In the genomic region with DNA sequence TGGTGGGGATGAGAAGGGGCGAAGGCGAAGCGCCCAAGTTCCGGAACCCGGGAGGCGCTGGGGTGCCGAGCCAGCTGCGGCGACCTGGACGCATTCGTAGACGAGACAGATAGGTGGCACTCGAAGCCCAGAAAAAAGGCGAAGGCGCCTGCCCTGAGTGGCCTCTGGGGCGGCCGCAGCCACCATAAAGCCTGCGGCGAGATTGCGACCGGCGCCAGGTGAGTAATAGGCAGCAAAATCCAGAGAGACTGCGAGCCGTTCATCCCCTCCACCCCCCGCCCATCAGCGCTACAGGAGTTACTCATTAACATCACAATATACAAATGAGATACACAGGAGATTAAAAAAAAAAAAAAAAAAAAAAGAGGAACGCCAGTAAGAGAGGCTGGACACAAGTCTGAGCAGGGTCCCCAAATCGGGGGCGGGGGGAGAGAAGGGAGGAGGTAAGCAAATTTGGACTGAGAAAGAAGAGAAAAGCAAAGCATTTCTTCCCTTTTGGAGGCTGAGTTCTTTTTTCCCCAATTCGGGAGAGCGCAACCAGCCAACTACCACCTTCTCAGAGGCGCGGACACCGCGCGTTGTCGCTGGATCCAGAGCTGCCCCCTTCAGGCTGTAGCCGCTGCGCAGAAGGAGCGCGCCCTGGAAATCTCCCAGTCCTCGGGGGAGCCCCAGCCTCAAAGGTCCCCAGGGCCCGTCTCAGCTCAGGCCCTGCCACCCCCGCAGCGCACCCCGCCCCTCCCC, we compare ENCODE assay signal across 8 cellular contexts. TPM values are rescaled to one million over a fixed set of nuclear protein-coding genes. Genes with fewer than 3 reads are reported as not detected.
DNase-seq lines count a peak whose midpoint lies in the region; ATAC-seq and TF ChIP-seq lines count a peak whose summit lies in the region.

No MANE protein-coding gene starts in this region.

- DNase-seq in H4 (ENCODE audit: low spot score): peak; percentile 84
- peak; percentile 38 for DNase-seq in NOMO-1 treated with DMSO at 0.1 percent for 48 hours (lab: John Stamatoyannopoulos, UW; ENCODE audit: unreplicated experiment)
- peak; percentile 90 for DNase-seq in ecto neural progenitor cell (ENCODE audit: low spot score)
- DNase-seq in lower lobe of right lung: peak; percentile 73
- peak; percentile 19 for DNase-seq in thoracic aorta (ENCODE audit: low spot score)
- DNase-seq in NCI-H446 treated with DMSO at 0.1 percent for 48 hours (lab: John Stamatoyannopoulos, UW): no peak

- 0 out of 2 replicates have a peak overlapping the region, but pooled peaks have one; percentile 11 for H3K4me3 ChIP-seq in BLaER1
- H3K4me3 ChIP-seq in lower lobe of right lung: peak overlapping the region; percentile 50
- peak overlapping the region; percentile 57 for H3K4me3 ChIP-seq in thoracic aorta

- H3K27ac ChIP-seq in BLaER1 (no peak overlapping the region), lower lobe of right lung (peak overlapping the region; percentile 84), thoracic aorta (no peak overlapping the region)

- peak; percentile 77 to 86 for ATAC-seq in lower lobe of right lung
- no peak for ATAC-seq in thoracic aorta (ENCODE audit: insufficient number of reproducible peaks, low FRiP score, low read depth)
- no peak for ATAC-seq in GM18907 (IDR thresholded peaks at IDR 0.05; ENCODE audit: unreplicated experiment)

- peaks cover 70% of the 10 kb centered on the region for H4K20me1 ChIP-seq in BLaER1

- intact Hi-C loops in lower lobe of right lung (cut with DNase I): no loop called here

- H3K9me3 ChIP-seq in BLaER1 (no peaks in the 10 kb centered on the region), lower lobe of right lung (no peaks in the 10 kb centered on the region), thoracic aorta (no peaks in the 10 kb centered on the region)

- peak overlapping the region; percentile 29 for H3K4me2 ChIP-seq in BLaER1

- no peak overlapping the region for H3K9ac ChIP-seq in BLaER1

- TF ChIP-seq CTCF in lower lobe of right lung (IDR thresholded peaks at IDR 0.05) (peak; percentile 47), thoracic aorta (IDR thresholded peaks at IDR 0.05) (peak; percentile 44)

- peaks cover 32% of the 10 kb centered on the region for H3K4me1 ChIP-seq in BLaER1
- H3K4me1 ChIP-seq in lower lobe of right lung: peaks cover 8% of the 10 kb centered on the region
- H3K4me1 ChIP-seq in thoracic aorta (ENCODE audit: control insufficient read depth in 1 of 2, low read depth in 2 of 2): peaks cover 0 to 8% of the 10 kb centered on the region in 2 donors

- H3K36me3 ChIP-seq in BLaER1: no peaks in the 10 kb centered on the region
- no peaks in the 10 kb centered on the region for H3K36me3 ChIP-seq in lower lobe of right lung
- no peaks in the 10 kb centered on the region for H3K36me3 ChIP-seq in thoracic aorta

- peaks cover 100% of the 10 kb centered on the region for H3K27me3 ChIP-seq in BLaER1
- H3K27me3 ChIP-seq in lower lobe of right lung (ENCODE audit: low read depth): peaks cover 79% of the 10 kb centered on the region
- peaks cover 16% of the 10 kb centered on the region for H3K27me3 ChIP-seq in thoracic aorta (replicated peaks; ENCODE audit: insufficient read depth)

RNA-seq across cellular contexts. Expression of a gene that starts 15.7 kb away (rescaled TPM):
- total RNA-seq in H4 (2014; rRNA removed; shearing (Covaris generic)): 16.1 and 17.5 TPM in 2 replicates
- total RNA-seq in lower lobe of right lung (50.9 TPM), thoracic aorta (1 to 10 TPM in 1 of 2 donors, under 1 TPM in 1; 0.81 to 3.5 TPM)

Comparison
In these comparisons a context has a peak if more than half of its experiments do, and no peak if none do; other contexts are left out.
1. ATAC-seq: peak in lower lobe of right lung (2 of 2); none in thoracic aorta (single experiment) and GM18907 (single experiment).
2. Peak in every context shown above with its lines, with median percentiles within 50 percentile points of each other: H3K4me3 ChIP-seq.